Comparison of ENCODE assay signal across 8 cellular contexts in the genomic region with DNA sequence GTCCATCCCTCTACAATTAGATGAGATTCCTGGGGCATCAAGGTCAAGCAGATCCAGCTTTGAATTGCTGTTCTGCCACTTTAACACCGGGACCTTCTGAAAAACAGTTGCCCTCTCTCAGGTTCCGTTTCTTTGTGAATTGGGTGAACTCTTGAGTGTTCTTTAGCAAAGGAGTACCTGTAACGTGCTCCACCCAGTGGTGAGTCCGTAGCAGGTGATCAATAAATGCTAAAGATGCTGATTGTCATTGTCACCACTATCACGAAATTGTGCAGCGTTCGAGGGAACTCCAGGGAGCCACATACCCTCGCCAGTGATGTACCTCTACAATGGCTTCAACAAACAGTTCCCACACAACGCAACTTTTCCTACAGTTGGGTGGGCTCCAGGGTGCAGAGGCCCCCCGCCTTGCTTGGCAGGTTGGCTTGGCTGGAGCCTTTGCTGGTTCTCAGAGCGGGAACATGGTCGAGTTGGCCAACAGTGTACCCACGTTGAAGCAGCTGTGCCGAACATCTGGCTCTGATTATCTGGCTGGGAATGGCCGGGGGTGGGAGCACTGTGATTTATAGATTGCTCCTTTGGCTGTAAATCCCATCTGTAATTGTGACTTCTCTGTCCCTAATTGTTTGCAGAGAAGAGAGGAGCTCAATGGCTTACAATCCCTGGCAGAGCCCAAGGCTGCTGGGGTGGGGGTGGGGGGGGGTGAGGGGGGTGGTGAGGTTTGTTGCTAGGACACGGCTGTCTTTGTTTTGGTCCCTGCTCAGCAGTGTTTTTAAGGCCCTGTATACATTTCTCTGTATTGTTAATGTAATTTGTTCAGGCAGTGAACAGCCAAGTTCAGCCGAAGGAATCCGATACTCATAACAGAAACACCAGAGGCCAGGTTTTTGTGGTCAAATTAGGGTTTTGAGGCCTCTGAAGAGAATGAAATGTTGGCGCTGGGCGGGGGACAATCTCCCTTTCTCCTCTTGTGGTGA.
DNase-seq lines count a peak whose midpoint lies in the region; ATAC-seq and TF ChIP-seq lines count a peak whose summit lies in the region.

No MANE protein-coding gene starts in this region.

- POLR2A ChIA-PET in PC-3 (lab: Charles Lee; ENCODE audit: unreplicated experiment): interaction anchor here (0.6 kb wide), 1 partner anchor 85 kb away, joined by 5 read pairs; no protein-coding TSS in a partner anchor
- POLR2A ChIA-PET in activated CD8-positive, alpha-beta T cell treated with anti-CD3 and anti-CD28 coated beads, Interleukin-2, amount 10 ng/mL, durations not matched to agents 7 days and 5 days (lab: Charles Lee): no interaction called here

- no peak for TF ChIP-seq POLR2A in gastroesophageal sphincter (IDR thresholded peaks at IDR 0.05)
- TF ChIP-seq POLR2A in sigmoid colon (IDR thresholded peaks at IDR 0.05): no peak

- H3K9me3 ChIP-seq in PC-3 (ENCODE audit: low read length) (no peaks in the 10 kb centered on the region), gastroesophageal sphincter (no peaks in the 10 kb centered on the region), sigmoid colon (no peaks in the 10 kb centered on the region)

- TF ChIP-seq CTCF in GM12873 (IDR thresholded peaks at IDR 0.05; ENCODE audit: insufficient read depth, low read depth, low read length, missing control alignments) (peak; percentile 31), PC-3 (conservative IDR thresholded peaks at IDR 0.05; ENCODE audit: low read depth, low read length) (peak; percentile 54), gastroesophageal sphincter (IDR thresholded peaks at IDR 0.05) (no peak), sigmoid colon (IDR thresholded peaks at IDR 0.05) (no peak), CD14-positive monocyte (IDR thresholded peaks at IDR 0.05) (no peak)

- H3K9me2 ChIP-seq in PC-3 (replicated peaks; ENCODE audit: low read length): no peaks in the 10 kb centered on the region

- H3K79me2 ChIP-seq in PC-3 (ENCODE audit: low read length): no peaks in the 10 kb centered on the region

- CTCF ChIA-PET in PC-3 (lab: Charles Lee): no interaction called here
- CTCF ChIA-PET in activated CD8-positive, alpha-beta T cell treated with anti-CD3 and anti-CD28 coated beads, Interleukin-2, amount 10 ng/mL, durations not matched to agents 7 days and 5 days (lab: Charles Lee): no interaction called here

- WGBS in gastroesophageal sphincter (ENCODE audit: low coverage in 1 of 2), 2 donors: 37 to 38% methylated on average over 11 to 14 of the region's 20 CpGs
- WGBS in sigmoid colon, 2 donors: 52 to 64% methylated on average over 20 of the region's 20 CpGs

- H4K20me1 ChIP-seq in PC-3 (ENCODE audit: low read length): no peaks in the 10 kb centered on the region

- H3K4me1 Mint-ChIP-seq in CD14-positive monocyte: no peaks in the 10 kb centered on the region
- H3K4me1 Mint-ChIP-seq in activated CD8-positive, alpha-beta T cell treated with anti-CD3 and anti-CD28 coated beads, Interleukin-2, amount 10 ng/mL, durations not matched to agents 7 days and 5 days (ENCODE audit: low read depth): no peaks in the 10 kb centered on the region

- TF ChIP-seq EP300 in gastroesophageal sphincter (IDR thresholded peaks at IDR 0.05) (no peak), sigmoid colon (IDR thresholded peaks at IDR 0.05) (no peak)

- no peaks in the 10 kb centered on the region for H3K36me3 ChIP-seq in PC-3 (ENCODE audit: low read depth, low read length)
- no peaks in the 10 kb centered on the region for H3K36me3 ChIP-seq in gastroesophageal sphincter
- no peaks in the 10 kb centered on the region for H3K36me3 ChIP-seq in sigmoid colon

- H3K4me3 ChIP-seq in PC-3 (ENCODE audit: low read length) (no peak overlapping the region), gastroesophageal sphincter (no peak overlapping the region), sigmoid colon (peak overlapping the region in 2 of 4 donors; percentile 18 to 26)

- 0 out of 2 replicates have a peak, but pooled peaks have one; percentile 29 for ATAC-seq in PC-3
- peak; percentile 37 for ATAC-seq in gastroesophageal sphincter
- ATAC-seq in GM21737 (IDR thresholded peaks at IDR 0.05; ENCODE audit: unreplicated experiment): no peak
- ATAC-seq in activated CD8-positive, alpha-beta T cell treated with anti-CD3 and anti-CD28 coated beads, Interleukin-2, amount 10 ng/mL, durations not matched to agents 7 days and 5 days: no peak

- H3K27me3 Mint-ChIP-seq in CD14-positive monocyte (ENCODE audit: low read depth in 3 of 3): peaks cover 7 to 16% (median 15%) of the 10 kb centered on the region in 3 donors
- H3K27me3 Mint-ChIP-seq in activated CD8-positive, alpha-beta T cell treated with anti-CD3 and anti-CD28 coated beads, Interleukin-2, amount 10 ng/mL, durations not matched to agents 7 days and 5 days (ENCODE audit: low read depth): peaks cover 28% of the 10 kb centered on the region

- no TSS peak for BruUV-seq in PC-3 (replicated peaks; lab: Mats Ljungman, UMichigan)

- H3F3A ChIP-seq in PC-3 (ENCODE audit: low read length, unreplicated experiment): no peaks in the 10 kb centered on the region

- no peak overlapping the region for H3K9ac ChIP-seq in PC-3 (ENCODE audit: low read length)

- no peaks in the 10 kb centered on the region for H3K27me3 ChIP-seq in PC-3 (ENCODE audit: low read length)
- H3K27me3 ChIP-seq in gastroesophageal sphincter: no peaks in the 10 kb centered on the region
- no peaks in the 10 kb centered on the region for H3K27me3 ChIP-seq in sigmoid colon

- no peak overlapping the region for H3K4me2 ChIP-seq in PC-3 (ENCODE audit: low read length)

- H3K4me1 ChIP-seq in PC-3 (ENCODE audit: insufficient read depth, low read length) (no peaks in the 10 kb centered on the region), gastroesophageal sphincter (peaks cover 2 to 70% (median 38%) of the 10 kb centered on the region in 3 donors), sigmoid colon (peaks cover 0 to 46% (median 33%) of the 10 kb centered on the region in 4 donors)

- intact Hi-C loops in PC-3 (cut with micrococcal nuclease) (no loop called here), sigmoid colon (cut with DNase I) (no loop called here), CD14-positive monocyte (cut with micrococcal nuclease) (no loop called here)

- H3K27ac ChIP-seq in PC-3 (ENCODE audit: low read length) (no peak overlapping the region), gastroesophageal sphincter (peak overlapping the region; percentile 66 to 80 (median 79)), sigmoid colon (peak overlapping the region; percentile 48 to 83 (median 78))

- no peaks in the 10 kb centered on the region for H3K9me3 Mint-ChIP-seq in CD14-positive monocyte
- no peaks in the 10 kb centered on the region for H3K9me3 Mint-ChIP-seq in activated CD8-positive, alpha-beta T cell treated with anti-CD3 and anti-CD28 coated beads, Interleukin-2, amount 10 ng/mL, durations not matched to agents 7 days and 5 days (ENCODE audit: insufficient read depth)

- H3K36me3 Mint-ChIP-seq in CD14-positive monocyte: no peaks in the 10 kb centered on the region
- H3K36me3 Mint-ChIP-seq in activated CD8-positive, alpha-beta T cell treated with anti-CD3 and anti-CD28 coated beads, Interleukin-2, amount 10 ng/mL, durations not matched to agents 7 days and 5 days (ENCODE audit: low read depth): no peaks in the 10 kb centered on the region

- H3K4me3 Mint-ChIP-seq in CD14-positive monocyte: no peak overlapping the region
- H3K4me3 Mint-ChIP-seq in activated CD8-positive, alpha-beta T cell treated with anti-CD3 and anti-CD28 coated beads, Interleukin-2, amount 10 ng/mL, durations not matched to agents 7 days and 5 days: no peak overlapping the region

- H2AFZ ChIP-seq in PC-3 (ENCODE audit: low read length): no peak overlapping the region

- DNase-seq in PC-3 (no peak), sigmoid colon (no peak), CD14-positive monocyte (ENCODE audit: low spot score) (no peak)
- DNase-seq in activated CD4-positive, alpha-beta T cell treated with anti-CD3 and anti-CD28 coated beads for 48 hours: no peak
- DNase-seq in activated CD8-positive, alpha-beta T cell treated with anti-CD3 and anti-CD28 coated beads, Interleukin-2, amount 10 ng/mL, durations not matched to agents 7 days and 5 days: no peak

- H3K27ac Mint-ChIP-seq in CD14-positive monocyte: no peak overlapping the region
- H3K27ac Mint-ChIP-seq in activated CD8-positive, alpha-beta T cell treated with anti-CD3 and anti-CD28 coated beads, Interleukin-2, amount 10 ng/mL, durations not matched to agents 7 days and 5 days: no peak overlapping the region

Comparison
In these comparisons a context has a peak if more than half of its experiments do, and no peak if none do; other contexts are left out.
1. CTCF ChIP-seq: peak in GM12873 (single experiment) and PC-3 (single experiment); none in gastroesophageal sphincter (0 of 4), sigmoid colon (0 of 4) and CD14-positive monocyte (single experiment).
2. ATAC-seq: peak in PC-3 (single experiment) and gastroesophageal sphincter (single experiment); none in GM21737 (single experiment) and activated CD8-positive, alpha-beta T cell treated with anti-CD3 and anti-CD28 coated beads, Interleukin-2, amount 10 ng/mL, durations not matched to agents 7 days and 5 days (single experiment).